In the genomic region with DNA sequence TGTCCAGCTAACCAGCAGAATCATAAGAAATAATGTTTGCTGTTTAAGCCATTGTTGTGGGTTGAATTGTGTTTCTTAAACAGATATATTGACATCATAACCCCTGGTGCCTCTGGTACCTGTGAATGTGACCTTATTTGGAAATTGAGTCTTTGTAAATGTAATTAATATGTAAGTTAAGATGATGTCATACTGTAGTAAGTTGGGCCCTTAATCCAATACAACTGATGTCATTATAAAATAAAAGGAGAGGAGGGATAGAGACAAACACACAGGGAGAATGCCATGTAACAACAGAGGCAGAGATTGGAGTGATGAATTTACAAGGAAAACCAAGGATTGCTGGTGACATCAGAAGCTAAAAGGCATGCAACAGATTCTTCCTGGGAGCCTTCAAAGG, we compare ENCODE assay signal across 8 cellular contexts.
"Had no signal": no experiment of that assay in that cellular context is flagged by ENCODE, and none has a peak within 500 bp of the region (broad histone marks: within the 10 kb centered on the region; RNA-seq: fewer than 3 reads in every experiment).

No MANE protein-coding gene starts in this region.

- H3K9ac ChIP-seq: KMS-11 had no signal

- H3K36me3 Mint-ChIP-seq: IgD-negative memory B cell had no signal

- H3K4me1 Mint-ChIP-seq: IgD-negative memory B cell had no signal

- H3K4me3 ChIP-seq: K562 had no signal

- H3K27ac ChIP-seq: HL-60, KMS-11 had no signal

- H3K27ac Mint-ChIP-seq: IgD-negative memory B cell had no signal

- ATAC-seq: K562 had no signal

- H3K4me2 ChIP-seq: KMS-11 had no signal

- FAIRE-seq: HTR-8/SVneo, K562 had no signal

- DNase-seq: IMR-90, KBM-7, KG1 had no signal
